In the genomic region with DNA sequence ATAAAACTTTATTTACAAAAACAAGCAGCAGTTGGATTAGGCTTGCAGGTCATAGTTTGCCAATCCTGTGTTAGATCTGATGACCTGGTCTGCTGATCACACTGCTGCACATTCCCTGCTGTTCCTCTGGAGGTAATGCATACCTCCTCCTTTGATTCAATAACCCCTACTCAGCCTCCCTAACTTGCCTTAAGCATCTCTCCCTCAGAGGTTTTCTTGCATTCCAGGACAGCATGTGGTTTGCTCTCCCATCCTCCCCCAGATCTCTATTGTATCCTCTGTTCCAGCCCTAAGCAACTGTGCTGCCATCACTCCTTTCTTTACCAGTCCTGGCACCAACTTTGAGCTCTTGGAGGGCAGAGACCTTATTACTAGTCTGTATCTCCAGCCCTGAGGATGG, we compare ENCODE assay signal across 30 cellular contexts.
"Had no signal": no experiment of that assay in that cellular context is flagged by ENCODE, and none has a peak within 500 bp of the region (broad histone marks: within the 10 kb centered on the region; RNA-seq: fewer than 3 reads in every experiment).

No MANE protein-coding gene starts in this region.

- H3K4me1 Mint-ChIP-seq: endodermal cell; stimulated activated effector memory CD8-positive, alpha-beta T cell treated with anti-CD3 and anti-CD28 coated beads, Interleukin-12 subunit alpha, Interleukin-12 subunit beta, amount 100 ng/mL, for 72 hours had no signal

- H3K27ac Mint-ChIP-seq: dendritic cell treated with granulocyte-macrophage colony-stimulating factor and Interleukin-4, amounts not matched to agents 40 ng/mL and 50 ng/mL, for 4 days; endodermal cell; naive thymus-derived CD8-positive, alpha-beta T cell; nephron progenitor cell; stimulated activated effector memory CD8-positive, alpha-beta T cell treated with anti-CD3 and anti-CD28 coated beads, Interleukin-12 subunit alpha, Interleukin-12 subunit beta, amount 100 ng/mL, for 72 hours; type B pancreatic cell had no signal

- H2AFZ ChIP-seq: hepatocyte had no signal

- H3K4me1 ChIP-seq: colonic mucosa, gastroesophageal sphincter, heart left ventricle, left lung, sigmoid colon, stomach, testis, tibial artery had no signal

- DNase-seq: colonic mucosa; effector CD8-positive, alpha-beta T cell; endodermal cell; foreskin fibroblast; heart left ventricle; kidney; left cardiac atrium; left lung; mammary epithelial cell; naive thymus-derived CD8-positive, alpha-beta T cell; nephron progenitor cell; occipital lobe; ovary; posterior cingulate gyrus; psoas muscle; right cardiac atrium; sigmoid colon; stimulated activated CD4-positive, alpha-beta T cell treated with anti-CD3 and anti-CD28 coated beads, Interleukin-2, amount 100 ng/mL, for 24 hours; stimulated activated CD4-positive, alpha-beta T cell treated with anti-CD3 and anti-CD28 coated beads, Interleukin-4, amount 100 ng/mL, for 24 hours; stimulated activated naive CD4-positive, alpha-beta T cell treated with Interleukin-2 at 50 U/mL for 16 hours; stomach; testis; tibial artery had no signal

- H3K79me2 ChIP-seq: hepatocyte had no signal

- H3K27ac ChIP-seq: colonic mucosa, epithelial cell of prostate, gastroesophageal sphincter, heart left ventricle, hepatocyte, left lung, ovary, psoas muscle, sigmoid colon, stomach, testis, tibial artery had no signal

- H3K9me3 ChIP-seq: colonic mucosa, gastroesophageal sphincter, heart left ventricle, left lung, ovary, psoas muscle, sigmoid colon, stomach, testis, tibial artery had no signal

- H3K4me3 Mint-ChIP-seq: dendritic cell treated with granulocyte-macrophage colony-stimulating factor and Interleukin-4, amounts not matched to agents 40 ng/mL and 50 ng/mL, for 4 days; endodermal cell; naive thymus-derived CD8-positive, alpha-beta T cell; nephron progenitor cell; stimulated activated effector memory CD8-positive, alpha-beta T cell treated with anti-CD3 and anti-CD28 coated beads, Interleukin-12 subunit alpha, Interleukin-12 subunit beta, amount 100 ng/mL, for 72 hours; type B pancreatic cell had no signal

- H3K9me3 Mint-ChIP-seq: dendritic cell treated with granulocyte-macrophage colony-stimulating factor and Interleukin-4, amounts not matched to agents 40 ng/mL and 50 ng/mL, for 4 days; endodermal cell; nephron progenitor cell; type B pancreatic cell had no signal

- H3K27me3 Mint-ChIP-seq: dendritic cell treated with granulocyte-macrophage colony-stimulating factor and Interleukin-4, amounts not matched to agents 40 ng/mL and 50 ng/mL, for 4 days had no signal

- FAIRE-seq: kidney had no signal

- H3K4me2 ChIP-seq: hepatocyte had no signal

- H3K36me3 ChIP-seq: colonic mucosa, gastroesophageal sphincter, heart left ventricle, left lung, ovary, sigmoid colon, stomach, tibial artery had no signal

- H3K27me3 ChIP-seq: colonic mucosa, gastroesophageal sphincter, heart left ventricle, hepatocyte, left lung, ovary, sigmoid colon, stomach, testis, tibial artery had no signal

- H3K4me3 ChIP-seq: colonic mucosa, gastroesophageal sphincter, heart left ventricle, hepatocyte, left lung, ovary, psoas muscle, sigmoid colon, stomach, testis, tibial artery had no signal

- ATAC-seq: esophagus mucosa; gastroesophageal sphincter; heart left ventricle; left cardiac atrium; left lung; naive thymus-derived CD8-positive, alpha-beta T cell; psoas muscle; right cardiac atrium; stimulated activated effector memory CD8-positive, alpha-beta T cell treated with anti-CD3 and anti-CD28 coated beads, Interleukin-12 subunit alpha, Interleukin-12 subunit beta, amount 100 ng/mL, for 72 hours had no signal

- H3K36me3 Mint-ChIP-seq: naive thymus-derived CD8-positive, alpha-beta T cell; stimulated activated effector memory CD8-positive, alpha-beta T cell treated with anti-CD3 and anti-CD28 coated beads, Interleukin-12 subunit alpha, Interleukin-12 subunit beta, amount 100 ng/mL, for 72 hours; type B pancreatic cell had no signal
